ENCODE assay signal across 1 cellular context in the genomic region with DNA sequence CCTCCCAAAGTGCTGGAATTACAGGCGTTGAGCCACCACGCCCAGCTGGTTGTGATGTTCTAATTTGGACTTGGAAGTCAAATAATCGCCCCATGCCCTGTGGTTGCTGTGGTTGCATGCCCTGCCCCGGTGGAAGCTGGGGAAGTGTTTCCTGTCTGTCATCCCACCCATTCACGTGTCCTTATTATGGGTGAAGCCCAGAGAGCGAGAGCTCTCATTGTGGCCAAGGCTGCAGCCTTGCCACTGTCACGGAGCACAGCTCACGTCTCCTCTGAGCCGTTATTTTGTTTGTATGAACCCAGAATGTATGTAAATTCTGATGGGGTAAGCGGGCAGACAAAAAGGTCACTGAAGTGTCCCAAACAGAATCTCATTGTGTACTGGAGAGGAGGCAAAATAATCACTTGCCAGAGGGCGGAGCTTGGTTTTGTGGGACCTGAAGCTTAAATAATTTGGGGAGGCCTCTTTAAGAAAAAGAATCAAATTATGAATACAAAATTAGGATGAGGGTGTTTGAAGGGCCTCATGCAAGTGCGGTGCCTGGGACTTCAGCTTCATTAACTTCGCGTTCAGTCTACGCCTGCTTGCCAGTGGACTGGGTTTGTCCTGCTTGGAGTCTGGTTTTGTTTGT.
A peak's percentile ranks its signal among the peaks of the same experiment; 100 is the strongest.
TF ChIP-seq lines count a peak whose summit lies in the region.

No MANE protein-coding gene starts in this region.

TF ChIP-seq in GM12878, 131 proteins besides CTCF, POLR2A, EP300 and RAD21 (continued from another document):
- TF ChIP-seq, protein P1, sequence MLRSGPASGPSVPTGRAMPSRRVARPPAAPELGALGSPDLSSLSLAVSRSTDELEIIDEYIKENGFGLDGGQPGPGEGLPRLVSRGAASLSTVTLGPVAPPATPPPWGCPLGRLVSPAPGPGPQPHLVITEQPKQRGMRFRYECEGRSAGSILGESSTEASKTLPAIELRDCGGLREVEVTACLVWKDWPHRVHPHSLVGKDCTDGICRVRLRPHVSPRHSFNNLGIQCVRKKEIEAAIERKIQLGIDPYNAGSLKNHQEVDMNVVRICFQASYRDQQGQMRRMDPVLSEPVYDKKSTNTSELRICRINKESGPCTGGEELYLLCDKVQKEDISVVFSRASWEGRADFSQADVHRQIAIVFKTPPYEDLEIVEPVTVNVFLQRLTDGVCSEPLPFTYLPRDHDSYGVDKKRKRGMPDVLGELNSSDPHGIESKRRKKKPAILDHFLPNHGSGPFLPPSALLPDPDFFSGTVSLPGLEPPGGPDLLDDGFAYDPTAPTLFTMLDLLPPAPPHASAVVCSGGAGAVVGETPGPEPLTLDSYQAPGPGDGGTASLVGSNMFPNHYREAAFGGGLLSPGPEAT (IDR thresholded peaks at IDR 0.05; ENCODE audit: low read depth), result no peak
- TF ChIP-seq, protein P2, sequence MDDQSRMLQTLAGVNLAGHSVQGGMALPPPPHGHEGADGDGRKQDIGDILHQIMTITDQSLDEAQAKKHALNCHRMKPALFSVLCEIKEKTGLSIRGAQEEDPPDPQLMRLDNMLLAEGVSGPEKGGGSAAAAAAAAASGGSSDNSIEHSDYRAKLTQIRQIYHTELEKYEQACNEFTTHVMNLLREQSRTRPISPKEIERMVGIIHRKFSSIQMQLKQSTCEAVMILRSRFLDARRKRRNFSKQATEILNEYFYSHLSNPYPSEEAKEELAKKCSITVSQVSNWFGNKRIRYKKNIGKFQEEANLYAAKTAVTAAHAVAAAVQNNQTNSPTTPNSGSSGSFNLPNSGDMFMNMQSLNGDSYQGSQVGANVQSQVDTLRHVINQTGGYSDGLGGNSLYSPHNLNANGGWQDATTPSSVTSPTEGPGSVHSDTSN (IDR thresholded peaks at IDR 0.05; ENCODE audit: insufficient replicate concordance, low read depth, low read length), result no peak
- TF ChIP-seq TCF7 (IDR thresholded peaks at IDR 0.05; ENCODE audit: borderline replicate concordance) (no peak), FOXM1 (IDR thresholded peaks at IDR 0.05; ENCODE audit: low read depth, low read length) (no peak), NBN (IDR thresholded peaks at IDR 0.05) (no peak), DPF2 (IDR thresholded peaks at IDR 0.05) (no peak), BHLHE40 (IDR thresholded peaks at IDR 0.05; ENCODE audit: borderline replicate concordance in 1 of 2, low read depth in 2 of 2, low read length in 1 of 2) (peak; percentile 57 to 58; a peak in 2 of 4 replicates), CEBPB (IDR thresholded peaks at IDR 0.05; ENCODE audit: borderline replicate concordance in 1 of 2, low read depth in 2 of 2, low read length in 2 of 2) (no peak), PRDM15 (CRISPR knock-in tag; IDR thresholded peaks at IDR 0.05) (no peak), IKZF1 (conservative IDR thresholded peaks at IDR 0.05) (0 out of 2 replicates have a peak, but pooled peaks have one; percentile 18), RUNX3 (IDR thresholded peaks at IDR 0.05; ENCODE audit: low read length) (peak; percentile 50), SMAD1 (IDR thresholded peaks at IDR 0.05; ENCODE audit: low read depth, partially characterized antibody) (no peak), MXI1 (IDR thresholded peaks at IDR 0.05; ENCODE audit: low read depth, low read length) (no peak), ZSCAN29 (IDR thresholded peaks at IDR 0.05) (no peak), TCF12 (IDR thresholded peaks at IDR 0.05; ENCODE audit: low read depth, low read length) (no peak), ZNF207 (IDR thresholded peaks at IDR 0.05; ENCODE audit: borderline replicate concordance) (no peak), E2F4 (IDR thresholded peaks at IDR 0.05; ENCODE audit: low read depth, low read length) (no peak), SMAD5 (IDR thresholded peaks at IDR 0.05; ENCODE audit: low read depth) (no peak), EED (IDR thresholded peaks at IDR 0.05; ENCODE audit: low read depth) (0 out of 2 replicates have a peak, but pooled peaks have one; percentile 12), NKRF (conservative IDR thresholded peaks at IDR 0.05) (no peak), IKZF2 (IDR thresholded peaks at IDR 0.05) (peak in 1 of 2 experiments; percentile 18; a peak in 1 of 4 replicates), HSF1 (IDR thresholded peaks at IDR 0.05; ENCODE audit: low read depth, low read length) (no peak), SREBF1 (IDR thresholded peaks at IDR 0.05; ENCODE audit: low read length) (no peak), TAF1 (IDR thresholded peaks at IDR 0.05; ENCODE audit: borderline replicate concordance, low read depth, low read length) (no peak), NFYA (IDR thresholded peaks at IDR 0.05; ENCODE audit: borderline replicate concordance, low read depth, low read length) (no peak)
- TF ChIP-seq, protein P3, sequence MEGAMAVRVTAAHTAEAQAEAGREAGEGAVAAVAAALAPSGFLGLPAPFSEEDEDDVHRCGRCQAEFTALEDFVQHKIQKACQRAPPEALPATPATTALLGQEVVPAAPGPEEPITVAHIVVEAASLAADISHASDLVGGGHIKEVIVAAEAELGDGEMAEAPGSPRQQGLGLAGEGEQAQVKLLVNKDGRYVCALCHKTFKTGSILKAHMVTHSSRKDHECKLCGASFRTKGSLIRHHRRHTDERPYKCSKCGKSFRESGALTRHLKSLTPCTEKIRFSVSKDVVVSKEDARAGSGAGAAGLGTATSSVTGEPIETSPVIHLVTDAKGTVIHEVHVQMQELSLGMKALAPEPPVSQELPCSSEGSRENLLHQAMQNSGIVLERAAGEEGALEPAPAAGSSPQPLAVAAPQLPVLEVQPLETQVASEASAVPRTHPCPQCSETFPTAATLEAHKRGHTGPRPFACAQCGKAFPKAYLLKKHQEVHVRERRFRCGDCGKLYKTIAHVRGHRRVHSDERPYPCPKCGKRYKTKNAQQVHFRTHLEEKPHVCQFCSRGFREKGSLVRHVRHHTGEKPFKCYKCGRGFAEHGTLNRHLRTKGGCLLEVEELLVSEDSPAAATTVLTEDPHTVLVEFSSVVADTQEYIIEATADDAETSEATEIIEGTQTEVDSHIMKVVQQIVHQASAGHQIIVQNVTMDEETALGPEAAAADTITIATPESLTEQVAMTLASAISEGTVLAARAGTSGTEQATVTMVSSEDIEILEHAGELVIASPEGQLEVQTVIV (IDR thresholded peaks at IDR 0.05; ENCODE audit: borderline replicate concordance, partially characterized antibody), result no peak
- TF ChIP-seq, protein P4, sequence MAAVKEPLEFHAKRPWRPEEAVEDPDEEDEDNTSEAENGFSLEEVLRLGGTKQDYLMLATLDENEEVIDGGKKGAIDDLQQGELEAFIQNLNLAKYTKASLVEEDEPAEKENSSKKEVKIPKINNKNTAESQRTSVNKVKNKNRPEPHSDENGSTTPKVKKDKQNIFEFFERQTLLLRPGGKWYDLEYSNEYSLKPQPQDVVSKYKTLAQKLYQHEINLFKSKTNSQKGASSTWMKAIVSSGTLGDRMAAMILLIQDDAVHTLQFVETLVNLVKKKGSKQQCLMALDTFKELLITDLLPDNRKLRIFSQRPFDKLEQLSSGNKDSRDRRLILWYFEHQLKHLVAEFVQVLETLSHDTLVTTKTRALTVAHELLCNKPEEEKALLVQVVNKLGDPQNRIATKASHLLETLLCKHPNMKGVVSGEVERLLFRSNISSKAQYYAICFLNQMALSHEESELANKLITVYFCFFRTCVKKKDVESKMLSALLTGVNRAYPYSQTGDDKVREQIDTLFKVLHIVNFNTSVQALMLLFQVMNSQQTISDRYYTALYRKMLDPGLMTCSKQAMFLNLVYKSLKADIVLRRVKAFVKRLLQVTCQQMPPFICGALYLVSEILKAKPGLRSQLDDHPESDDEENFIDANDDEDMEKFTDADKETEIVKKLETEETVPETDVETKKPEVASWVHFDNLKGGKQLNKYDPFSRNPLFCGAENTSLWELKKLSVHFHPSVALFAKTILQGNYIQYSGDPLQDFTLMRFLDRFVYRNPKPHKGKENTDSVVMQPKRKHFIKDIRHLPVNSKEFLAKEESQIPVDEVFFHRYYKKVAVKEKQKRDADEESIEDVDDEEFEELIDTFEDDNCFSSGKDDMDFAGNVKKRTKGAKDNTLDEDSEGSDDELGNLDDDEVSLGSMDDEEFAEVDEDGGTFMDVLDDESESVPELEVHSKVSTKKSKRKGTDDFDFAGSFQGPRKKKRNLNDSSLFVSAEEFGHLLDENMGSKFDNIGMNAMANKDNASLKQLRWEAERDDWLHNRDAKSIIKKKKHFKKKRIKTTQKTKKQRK (IDR thresholded peaks at IDR 0.05; ENCODE audit: low read depth, low read length), result no peak
- TF ChIP-seq, protein P5, sequence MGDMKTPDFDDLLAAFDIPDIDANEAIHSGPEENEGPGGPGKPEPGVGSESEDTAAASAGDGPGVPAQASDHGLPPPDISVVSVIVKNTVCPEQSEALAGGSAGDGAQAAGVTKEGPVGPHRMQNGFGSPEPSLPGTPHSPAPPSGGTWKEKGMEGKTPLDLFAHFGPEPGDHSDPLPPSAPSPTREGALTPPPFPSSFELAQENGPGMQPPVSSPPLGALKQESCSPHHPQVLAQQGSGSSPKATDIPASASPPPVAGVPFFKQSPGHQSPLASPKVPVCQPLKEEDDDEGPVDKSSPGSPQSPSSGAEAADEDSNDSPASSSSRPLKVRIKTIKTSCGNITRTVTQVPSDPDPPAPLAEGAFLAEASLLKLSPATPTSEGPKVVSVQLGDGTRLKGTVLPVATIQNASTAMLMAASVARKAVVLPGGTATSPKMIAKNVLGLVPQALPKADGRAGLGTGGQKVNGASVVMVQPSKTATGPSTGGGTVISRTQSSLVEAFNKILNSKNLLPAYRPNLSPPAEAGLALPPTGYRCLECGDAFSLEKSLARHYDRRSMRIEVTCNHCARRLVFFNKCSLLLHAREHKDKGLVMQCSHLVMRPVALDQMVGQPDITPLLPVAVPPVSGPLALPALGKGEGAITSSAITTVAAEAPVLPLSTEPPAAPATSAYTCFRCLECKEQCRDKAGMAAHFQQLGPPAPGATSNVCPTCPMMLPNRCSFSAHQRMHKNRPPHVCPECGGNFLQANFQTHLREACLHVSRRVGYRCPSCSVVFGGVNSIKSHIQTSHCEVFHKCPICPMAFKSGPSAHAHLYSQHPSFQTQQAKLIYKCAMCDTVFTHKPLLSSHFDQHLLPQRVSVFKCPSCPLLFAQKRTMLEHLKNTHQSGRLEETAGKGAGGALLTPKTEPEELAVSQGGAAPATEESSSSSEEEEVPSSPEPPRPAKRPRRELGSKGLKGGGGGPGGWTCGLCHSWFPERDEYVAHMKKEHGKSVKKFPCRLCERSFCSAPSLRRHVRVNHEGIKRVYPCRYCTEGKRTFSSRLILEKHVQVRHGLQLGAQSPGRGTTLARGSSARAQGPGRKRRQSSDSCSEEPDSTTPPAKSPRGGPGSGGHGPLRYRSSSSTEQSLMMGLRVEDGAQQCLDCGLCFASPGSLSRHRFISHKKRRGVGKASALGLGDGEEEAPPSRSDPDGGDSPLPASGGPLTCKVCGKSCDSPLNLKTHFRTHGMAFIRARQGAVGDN (IDR thresholded peaks at IDR 0.05), result no peak
TF ChIP-seq in GM12878: peak in this region for 5.
